ENCODE assay signal across 20 cellular contexts in genomic region chr12:27296674-27297073, GRCh38. TPM values are rescaled to one million over a fixed set of nuclear protein-coding genes. Genes with fewer than 3 reads are reported as not detected.
A peak's percentile ranks its signal among the peaks of the same experiment; 100 is the strongest.
DNase-seq lines count a peak whose midpoint lies in the region; ATAC-seq, FAIRE-seq and TF ChIP-seq lines count a peak whose summit lies in the region.
"Had no signal": no experiment of that assay in that cellular context is flagged by ENCODE, and none has a peak within 500 bp of the region (broad histone marks: within the 10 kb centered on the region; RNA-seq: fewer than 3 reads in every experiment).

No MANE protein-coding gene starts in this region.

- no peak overlapping the region for H3K9ac ChIP-seq in SK-N-SH
- H3K9ac ChIP-seq in endothelial cell of umbilical vein (replicated peaks; ENCODE audit: extremely low read depth, insufficient read depth, low read length), result no peak overlapping the region

- peaks cover 15% of the 10 kb centered on the region for H3K4me1 Mint-ChIP-seq in T-helper 17 cell
- H3K4me1 Mint-ChIP-seq: CD14-positive monocyte had no signal

- H3K79me2 ChIP-seq in SK-N-SH (ENCODE audit: insufficient read depth) (no peaks in the 10 kb centered on the region; the same call in none of the 2 replicates), endothelial cell of umbilical vein (ENCODE audit: control insufficient read depth, insufficient read depth, low read length) (peaks cover 4% of the 10 kb centered on the region), hepatocyte (peaks cover 30% of the 10 kb centered on the region)

- no peak overlapping the region for H3K4me3 ChIP-seq in SK-N-SH (ENCODE audit: low read depth in 2 of 2, low read length in 1 of 2)
- H3K4me3 ChIP-seq in endothelial cell of umbilical vein (replicated peaks in 1 of 3; ENCODE audit: insufficient read depth in 1 of 3, low read depth in 1 of 3, low read length in 3 of 3), result no peak overlapping the region
- no peak overlapping the region for H3K4me3 ChIP-seq in tibial artery
- H3K4me3 ChIP-seq in hepatocyte, result no peak overlapping the region

- peaks cover 0 to 4% of the 10 kb centered on the region in 2 experiments; a peak in 1 of 4 replicates for H3K4me1 ChIP-seq in SK-N-SH (ENCODE audit: control insufficient read depth in 1 of 2, insufficient read depth in 2 of 2, low read depth in 1 of 2, low read length in 1 of 2)
- H3K4me1 ChIP-seq in endothelial cell of umbilical vein (ENCODE audit: control insufficient read depth, extremely low read depth, insufficient read depth, low read length), result peaks cover 23% of the 10 kb centered on the region
- H3K4me1 ChIP-seq in tibial artery, result peaks cover 0 to 100% (median 60%) of the 10 kb centered on the region in 4 donors
- H3K4me1 ChIP-seq in hepatocyte (ENCODE audit: insufficient read depth), result no peaks in the 10 kb centered on the region

- H3K27me3 Mint-ChIP-seq in T-helper 17 cell, result no peaks in the 10 kb centered on the region

- dilution Hi-C loops in endothelial cell of umbilical vein (cut with MboI; ENCODE audit: extremely low pct_ligation_motif_present, low sequenced_read_pairs), result no loop called here

- no peak overlapping the region for H3K27ac ChIP-seq in SK-N-SH (ENCODE audit: low read depth in 2 of 2, low read length in 1 of 2)
- no peak overlapping the region for H3K27ac ChIP-seq in endothelial cell of umbilical vein (ENCODE audit: insufficient read depth, low read depth, low read length)
- peak overlapping the region; percentile 86 to 88 for H3K27ac ChIP-seq in tibial artery
- no peak overlapping the region for H3K27ac ChIP-seq in hepatocyte
- H3K27ac ChIP-seq: 22Rv1, HL-60 had no signal

- H3K9me1 ChIP-seq in endothelial cell of umbilical vein (replicated peaks; ENCODE audit: control insufficient read depth, extremely low read depth, insufficient read depth, low read length), result no peaks in the 10 kb centered on the region

- no peaks in the 10 kb centered on the region for H3K27me3 ChIP-seq in SK-N-SH (ENCODE audit: insufficient read depth)
- H3K27me3 ChIP-seq in endothelial cell of umbilical vein (ENCODE audit: control insufficient read depth in 2 of 2, insufficient read depth in 2 of 2, low read length in 2 of 2), result no peaks in the 10 kb centered on the region
- H3K27me3 ChIP-seq in tibial artery, result no peaks in the 10 kb centered on the region
- no peaks in the 10 kb centered on the region for H3K27me3 ChIP-seq in hepatocyte

- ATAC-seq in SK-N-SH treated with all-trans-retinoic acid at 6 μM for 48 hours (no peak), T-helper 17 cell (no peak), HG02798 (IDR thresholded peaks at IDR 0.05; ENCODE audit: poor library complexity, unreplicated experiment) (no peak)
- ATAC-seq: CD8-positive, alpha-beta T cell had no signal

- no peak for TF ChIP-seq EP300 in SK-N-SH (IDR thresholded peaks at IDR 0.05; ENCODE audit: borderline replicate concordance in 1 of 2, low read depth in 1 of 2, low read length in 1 of 2)

- H3K9me2 ChIP-seq in SK-N-SH, result no peaks in the 10 kb centered on the region
- H3K9me2 ChIP-seq in hepatocyte (replicated peaks; ENCODE audit: insufficient read depth), result no peaks in the 10 kb centered on the region

- POLR2A ChIA-PET in SK-N-SH (lab: Yijun Ruan, JAX), result interaction anchor here (1.0 kb wide), 1 partner anchor 9 kb away, joined by 3 read pairs; no protein-coding TSS in a partner anchor
- POLR2A ChIA-PET in endothelial cell of umbilical vein (lab: Charles Lee), result no interaction called here

- peaks cover 6% of the 10 kb centered on the region for H3K36me3 Mint-ChIP-seq in T-helper 17 cell (ENCODE audit: low read depth)

- H2AFZ ChIP-seq in SK-N-SH (ENCODE audit: low read depth), result no peak overlapping the region
- H2AFZ ChIP-seq in endothelial cell of umbilical vein (ENCODE audit: low read depth, low read length), result no peak overlapping the region
- no peak overlapping the region for H2AFZ ChIP-seq in hepatocyte

- H3K36me3 ChIP-seq in SK-N-SH (replicated peaks in 1 of 2; ENCODE audit: control insufficient read depth in 1 of 2, insufficient read depth in 2 of 2, low read length in 1 of 2) (peaks cover 16 to 50% of the 10 kb centered on the region in 2 experiments), endothelial cell of umbilical vein (ENCODE audit: control insufficient read depth in 2 of 2, extremely low read depth in 1 of 2, insufficient read depth in 2 of 2, low read length in 2 of 2) (peaks cover 0 to 13% of the 10 kb centered on the region in 2 experiments), tibial artery (peaks cover 10 to 25% (median 18%) of the 10 kb centered on the region in 3 donors), hepatocyte (replicated peaks; ENCODE audit: insufficient read depth, low read depth) (no peaks in the 10 kb centered on the region)

- H3K4me3 Mint-ChIP-seq in T-helper 17 cell, result no peak overlapping the region
- H3K4me3 Mint-ChIP-seq: CD14-positive monocyte; CD8-positive, alpha-beta T cell; HFFc6 had no signal

- H3F3A ChIP-seq in SK-N-SH (replicated peaks; ENCODE audit: insufficient read depth), result peaks cover 3% of the 10 kb centered on the region

- intact Hi-C loops in endothelial cell of umbilical vein (cut with micrococcal nuclease), result loop anchor here (10.0 kb wide), 1 partner anchor 362 kb away; the partner anchor contains the start of genes FGFR1OP2 and INTS13
- intact Hi-C loops in tibial artery (cut with DNase I; ENCODE audit: low total_unique reads), result no loop called here

- no peaks in the 10 kb centered on the region for H4K20me1 ChIP-seq in SK-N-SH (ENCODE audit: insufficient read depth)
- H4K20me1 ChIP-seq in endothelial cell of umbilical vein (replicated peaks; ENCODE audit: control insufficient read depth, extremely low read depth, insufficient read depth, low read length), result no peaks in the 10 kb centered on the region
- no peaks in the 10 kb centered on the region for H4K20me1 ChIP-seq in hepatocyte (ENCODE audit: insufficient read depth, poor library complexity, severe bottlenecking)

- FAIRE-seq in endothelial cell of umbilical vein (lab: Jason Lieb, UNC), result no peak
- FAIRE-seq: D721Med, G401.6, H1 had no signal

- H3K9me3 ChIP-seq in SK-N-SH, result 0 out of 2 replicates have a peak, but pooled peaks cover 4% of the 10 kb centered on the region
- H3K9me3 ChIP-seq in T-helper 17 cell (ENCODE audit: control insufficient read depth, low read length, poor library complexity, severe bottlenecking), result no peaks in the 10 kb centered on the region
- H3K9me3 ChIP-seq in endothelial cell of umbilical vein (replicated peaks; ENCODE audit: control insufficient read depth, insufficient read depth, low read length), result no peaks in the 10 kb centered on the region
- H3K9me3 ChIP-seq in tibial artery, result no peaks in the 10 kb centered on the region
- no peaks in the 10 kb centered on the region for H3K9me3 ChIP-seq in hepatocyte (ENCODE audit: low read depth)

- H3K4me2 ChIP-seq in SK-N-SH (no peak overlapping the region), endothelial cell of umbilical vein (ENCODE audit: insufficient read depth, low read length) (no peak overlapping the region), hepatocyte (no peak overlapping the region)

- no peak for TF ChIP-seq RAD21 in SK-N-SH (IDR thresholded peaks at IDR 0.05; ENCODE audit: low read length)

- DNase-seq in SK-N-SH (no peak), T-helper 17 cell (no peak), endothelial cell of umbilical vein (ENCODE audit: low read depth, low spot score) (peak; percentile 56), tibial artery (no peak), hepatocyte (ENCODE audit: low spot score) (no peak)
- DNase-seq: CD8-positive, alpha-beta T cell; COR-L47; DMS153; DMS79 treated with DMSO at 0.1 percent for 48 hours; EL; HCEC 1CT; HFFc6 had no signal

- CTCF ChIA-PET in SK-N-SH (lab: Yijun Ruan, JAX) (interaction anchor here (1.0 to 2.6 kb wide), 2 partner anchors 10 to 281 kb away, joined by 4 to 20 read pairs; no protein-coding TSS in a partner anchor), endothelial cell of umbilical vein (lab: Charles Lee) (interaction anchor here (1.0 to 1.8 kb wide), 3 partner anchors 9 to 12 kb away, joined by 3 to 11 read pairs (median 7); no protein-coding TSS in a partner anchor)

- no peak for TF ChIP-seq POLR2A in endothelial cell of umbilical vein (IDR thresholded peaks at IDR 0.05; ENCODE audit: low read depth, low read length)

- TF ChIP-seq CTCF in SK-N-SH (IDR thresholded peaks at IDR 0.05) (no peak), endothelial cell of umbilical vein (IDR thresholded peaks at IDR 0.05; ENCODE audit: extremely low read depth in 1 of 2, insufficient read depth in 1 of 2, low read depth in 1 of 2, low read length in 2 of 2) (no peak), tibial artery (IDR thresholded peaks at IDR 0.05) (no peak), hepatocyte (IDR thresholded peaks at IDR 0.05; ENCODE audit: poor library complexity) (no peak)

- peak overlapping the region; percentile 89 for H3K27ac Mint-ChIP-seq in T-helper 17 cell
- H3K27ac Mint-ChIP-seq: CD8-positive, alpha-beta T cell; HFFc6 had no signal

- 78% methylated on average over 6 of the region's 6 CpGs for WGBS in SK-N-SH (ENCODE audit: low lambda C conversion rate)
- 83% methylated on average over 6 of the region's 6 CpGs for WGBS in hepatocyte (ENCODE audit: low lambda C conversion rate, missing lambda C conversion rate)

- no TSS peak for BruUV-seq in endothelial cell of umbilical vein (replicated peaks; lab: Mats Ljungman, UMichigan)

RNA-seq across cellular contexts. Expression of gene BMAL2, which starts 36.0 kb away (rescaled TPM):
- 6.4 and 7.2 TPM in 2 replicates for polyA plus RNA-seq in SK-N-SH (2012; rRNA removed)
- polyA plus RNA-seq in SK-N-SH (2012; cell fraction: cytosol; rRNA removed), result 10.0 and 11.4 TPM in 2 replicates
- polyA plus RNA-seq in SK-N-SH (2012; cell fraction: nucleus; rRNA removed), result 2.3 and 4.7 TPM in 2 replicates
- total RNA-seq in T-helper 17 cell, result 1 to 10 TPM; 1.2 to 2.0 TPM
- total RNA-seq in endothelial cell of umbilical vein, result 30.9 and 33.3 TPM in 2 replicates
- 5.4 and 5.9 TPM in 2 replicates for polyA plus RNA-seq in endothelial cell of umbilical vein
- polyA plus RNA-seq in endothelial cell of umbilical vein (2011; cell fraction: cytosol; rRNA removed), result 9.4 and 10.3 TPM in 2 replicates
- 6.3 and 10.2 TPM in 2 replicates for polyA plus RNA-seq in endothelial cell of umbilical vein (2011; cell fraction: nucleus; rRNA removed)
- polyA plus RNA-seq in endothelial cell of umbilical vein (2012), result 26.8 and 35.4 TPM in 2 replicates
- 13.5 and 14.1 TPM in 2 replicates for polyA minus RNA-seq in endothelial cell of umbilical vein
- 8.7 TPM for polyA minus RNA-seq in endothelial cell of umbilical vein (2011; cell fraction: cytosol; rRNA and poly(A)+ RNA removed)
- 9.4 and 10.3 TPM in 2 replicates for polyA minus RNA-seq in endothelial cell of umbilical vein (2011; cell fraction: nucleus; rRNA and poly(A)+ RNA removed)
- total RNA-seq in hepatocyte, result 3.9 and 5.2 TPM in 2 replicates
- 0.18 and 1.1 TPM in 2 replicates for polyA plus RNA-seq in hepatocyte
- total RNA-seq: CD8-positive, alpha-beta T cell had no signal

RNA-seq across cellular contexts. Expression of gene STK38L, which starts 52.6 kb away (rescaled TPM):
- polyA plus RNA-seq in SK-N-SH (2012; rRNA removed), result 4.7 and 5.7 TPM in 2 replicates
- 6.7 and 9.2 TPM in 2 replicates for polyA plus RNA-seq in SK-N-SH (2012; cell fraction: cytosol; rRNA removed)
- polyA plus RNA-seq in SK-N-SH (2012; cell fraction: nucleus; rRNA removed), result 4.0 and 9.3 TPM in 2 replicates
- 10 to 100 TPM; 13.3 to 18.7 TPM for total RNA-seq in T-helper 17 cell
- 58.4 and 60.0 TPM in 2 replicates for total RNA-seq in endothelial cell of umbilical vein
- 8.9 and 14.7 TPM in 2 replicates for polyA plus RNA-seq in endothelial cell of umbilical vein
- polyA plus RNA-seq in endothelial cell of umbilical vein (2011; cell fraction: cytosol; rRNA removed), result 13.4 and 15.9 TPM in 2 replicates
- 59.2 and 69.9 TPM in 2 replicates for polyA plus RNA-seq in endothelial cell of umbilical vein (2011; cell fraction: nucleus; rRNA removed)
- 37.1 and 44.9 TPM in 2 replicates for polyA plus RNA-seq in endothelial cell of umbilical vein (2012)
- polyA minus RNA-seq in endothelial cell of umbilical vein, result 22.9 and 30.2 TPM in 2 replicates
- polyA minus RNA-seq in endothelial cell of umbilical vein (2011; cell fraction: cytosol; rRNA and poly(A)+ RNA removed), result 3.7 TPM
- 61.3 and 69.6 TPM in 2 replicates for polyA minus RNA-seq in endothelial cell of umbilical vein (2011; cell fraction: nucleus; rRNA and poly(A)+ RNA removed)
- 34.2 and 36.7 TPM in 2 replicates for total RNA-seq in hepatocyte
- 15.1 and 18.8 TPM in 2 replicates for polyA plus RNA-seq in hepatocyte

Comparison
In these comparisons a context has a peak if more than half of its experiments do, and no peak if none do; other contexts are left out.
1. H3K27ac ChIP-seq: peak in tibial artery (2 of 2); none in SK-N-SH (0 of 2), endothelial cell of umbilical vein (single experiment) and hepatocyte (single experiment).